In genomic region chr5:175671013-175671412, GRCh38 we compare ENCODE assay signal across 19 cellular contexts. TPM values are rescaled to one million over a fixed set of nuclear protein-coding genes. Genes with fewer than 3 reads are reported as not detected.
DNase-seq lines count a peak whose midpoint lies in the region; ATAC-seq and TF ChIP-seq lines count a peak whose summit lies in the region.
"Had no signal": no experiment of that assay in that cellular context is flagged by ENCODE, and none has a peak within 500 bp of the region (broad histone marks: within the 10 kb centered on the region; RNA-seq: fewer than 3 reads in every experiment).

No MANE protein-coding gene starts in this region.

- ATAC-seq in Right ventricle myocardium superior (ENCODE audit: poor library complexity) (peak; percentile 33), left lung (peak; percentile 38), HG03095 (IDR thresholded peaks at IDR 0.05; ENCODE audit: unreplicated experiment) (no peak), GM21723 (IDR thresholded peaks at IDR 0.05; ENCODE audit: unreplicated experiment) (no peak)
- ATAC-seq: gastrocnemius medialis; stimulated activated naive B cell treated with anti-CD40 and anti-IgM and Interleukin-4, amounts not matched to agents 10 μg/mL and 1 μg/mL and 100 μg/mL, for 72 hours had no signal

- TF ChIP-seq CTCF in right atrium auricular region (IDR thresholded peaks at IDR 0.05) (no peak), left lung (IDR thresholded peaks at IDR 0.05) (no peak)

- intact Hi-C loops in Right ventricle myocardium superior (cut with DNase I) = no loop called here
- intact Hi-C loops in left lung (cut with DNase I) = no loop called here

- no peaks in the 10 kb centered on the region for H3K27me3 ChIP-seq in right atrium auricular region
- H3K27me3 ChIP-seq in left lung = peaks cover 0 to 43% of the 10 kb centered on the region in 2 donors
- H3K27me3 ChIP-seq: brain microvascular endothelial cell, gastrocnemius medialis, thyroid gland had no signal

- H3K4me3 ChIP-seq in right atrium auricular region (no peak overlapping the region), left lung (no peak overlapping the region)
- H3K4me3 ChIP-seq: gastrocnemius medialis, thyroid gland had no signal

- DNase-seq in Right ventricle myocardium superior = no peak
- no peak for DNase-seq in right atrium auricular region (ENCODE audit: low spot score)
- DNase-seq in SKM-1 (lab: John Stamatoyannopoulos, UW; ENCODE audit: unreplicated experiment) = peak; percentile 80
- peak in 1 of 2 donors; percentile 52 for DNase-seq in left lung
- no peak for DNase-seq in NCI-H446 (lab: John Stamatoyannopoulos, UW)
- no peak for DNase-seq in NCI-H1436 (lab: John Stamatoyannopoulos, UW)
- DNase-seq: ACHN; activated CD4-positive, alpha-beta T cell treated with anti-CD3 and anti-CD28 coated beads, Interleukin-2, amount 10 ng/mL, durations not matched to agents 7 days and 5 days; activated T-cell treated with anti-CD3 and anti-CD28 coated beads for 4 hours; brain microvascular endothelial cell; gastrocnemius medialis; NCI-H1092 treated with DMSO at 0.1 percent for 48 hours; NCI-H524 treated with DMSO at 0.1 percent for 48 hours; right cardiac atrium; stimulated activated naive B cell treated with anti-CD40 and anti-IgM and Interleukin-4, amounts not matched to agents 10 μg/mL and 1 μg/mL and 100 μg/mL, for 72 hours; thyroid gland had no signal

- H3K4me1 ChIP-seq in right atrium auricular region = peaks cover 0 to 32% of the 10 kb centered on the region in 2 donors
- peaks cover 0 to 98% of the 10 kb centered on the region in 2 donors for H3K4me1 ChIP-seq in left lung
- H3K4me1 ChIP-seq: gastrocnemius medialis, thyroid gland had no signal

- no peak overlapping the region for H3K27ac ChIP-seq in right atrium auricular region
- H3K27ac ChIP-seq in left lung = peak overlapping the region in 1 of 2 donors; percentile 80
- H3K27ac ChIP-seq: brain microvascular endothelial cell, gastrocnemius medialis, thyroid gland had no signal

- no peaks in the 10 kb centered on the region for H3K9me3 ChIP-seq in right atrium auricular region
- no peaks in the 10 kb centered on the region for H3K9me3 ChIP-seq in left lung
- H3K9me3 ChIP-seq: gastrocnemius medialis, thyroid gland had no signal

- no peaks in the 10 kb centered on the region for H3K36me3 ChIP-seq in right atrium auricular region
- no peaks in the 10 kb centered on the region for H3K36me3 ChIP-seq in left lung
- H3K36me3 ChIP-seq: brain microvascular endothelial cell, gastrocnemius medialis, thyroid gland had no signal

RNA-seq across cellular contexts. Expression of gene HRH2, which starts 13.1 kb away (rescaled TPM):
- total RNA-seq in Right ventricle myocardium superior (41.2 TPM), right atrium auricular region (10 to 100 TPM in 1 of 2 donors, 1 to 10 TPM in 1; 8.0 to 18.9 TPM), left lung (10 to 100 TPM in 1 of 2 donors, 1 to 10 TPM in 1; 4.1 to 22.0 TPM)
- total RNA-seq: dermis microvascular lymphatic vessel endothelial cell had no signal

Comparison
In these comparisons a context has a peak if more than half of its experiments do, and no peak if none do; other contexts are left out.
1. ATAC-seq: peak in Right ventricle myocardium superior (single experiment) and left lung (single experiment); none in HG03095 (single experiment) and GM21723 (single experiment).